2 cellular contexts compared by ENCODE assay signal in the genomic region with DNA sequence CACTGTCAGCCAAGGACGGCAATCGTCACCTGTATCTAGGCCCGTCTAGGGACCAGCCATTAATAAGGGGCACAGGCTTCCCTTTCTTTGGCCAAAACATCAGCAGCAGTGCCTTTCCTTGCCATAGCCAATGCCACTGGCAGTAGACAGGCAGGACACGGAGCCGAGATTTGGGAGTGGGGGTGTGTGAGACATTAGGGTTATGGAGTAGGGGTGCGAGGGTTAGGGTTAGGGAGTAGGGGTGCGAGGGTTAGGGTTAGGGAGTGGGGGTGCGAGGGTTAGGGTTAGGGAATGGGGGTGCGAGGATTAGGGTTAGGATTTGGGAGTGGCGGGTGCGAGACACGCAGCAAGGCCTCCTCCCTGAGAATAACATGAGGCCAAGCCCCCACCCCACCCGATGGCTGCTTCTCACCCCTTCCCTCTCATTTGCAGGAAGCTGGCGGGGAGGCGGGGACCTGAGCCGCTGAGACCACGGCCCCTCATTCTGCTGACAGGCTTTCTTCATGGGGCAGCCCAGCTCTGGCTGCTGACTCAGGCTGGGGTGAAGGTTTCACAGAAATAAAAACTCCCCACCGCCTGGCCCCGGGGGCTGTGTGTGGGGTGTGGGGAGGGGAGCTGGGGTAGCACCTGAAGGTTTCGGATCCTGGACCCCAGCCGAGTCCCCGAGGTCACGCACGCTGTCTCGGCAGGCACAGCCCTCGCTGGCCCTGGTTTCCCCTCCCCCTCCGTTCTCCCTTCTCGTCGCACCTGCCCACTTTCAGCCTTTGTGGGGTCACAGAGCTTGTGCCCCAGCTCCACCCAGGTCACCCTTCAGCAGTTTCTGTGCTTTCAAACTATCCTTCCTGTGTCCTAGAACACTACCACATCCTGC.
A peak's percentile ranks its signal among the peaks of the same experiment; 100 is the strongest.
TF ChIP-seq lines count a peak whose summit lies in the region.

No MANE protein-coding gene starts in this region.

TF ChIP-seq in K562, 482 proteins besides CTCF, POLR2A, EP300 and RAD21:
- TF ChIP-seq SMC3 (conservative IDR thresholded peaks at IDR 0.05; ENCODE audit: insufficient read depth, low read depth, low read length) (no peak), HEY1 (CRISPR knock-in tag; IDR thresholded peaks at IDR 0.05; ENCODE audit: borderline replicate concordance) (no peak), HMGN3 (IDR thresholded peaks at IDR 0.05; ENCODE audit: borderline replicate concordance, extremely low read depth, insufficient read length, low read depth, low read length) (no peak), BRF1 (IDR thresholded peaks at IDR 0.05; ENCODE audit: borderline replicate concordance, extremely low read depth, insufficient read length) (no peak), RFX5 (IDR thresholded peaks at IDR 0.05; ENCODE audit: low read depth, low read length) (peak; percentile 60)
- TF ChIP-seq, protein P1, sequence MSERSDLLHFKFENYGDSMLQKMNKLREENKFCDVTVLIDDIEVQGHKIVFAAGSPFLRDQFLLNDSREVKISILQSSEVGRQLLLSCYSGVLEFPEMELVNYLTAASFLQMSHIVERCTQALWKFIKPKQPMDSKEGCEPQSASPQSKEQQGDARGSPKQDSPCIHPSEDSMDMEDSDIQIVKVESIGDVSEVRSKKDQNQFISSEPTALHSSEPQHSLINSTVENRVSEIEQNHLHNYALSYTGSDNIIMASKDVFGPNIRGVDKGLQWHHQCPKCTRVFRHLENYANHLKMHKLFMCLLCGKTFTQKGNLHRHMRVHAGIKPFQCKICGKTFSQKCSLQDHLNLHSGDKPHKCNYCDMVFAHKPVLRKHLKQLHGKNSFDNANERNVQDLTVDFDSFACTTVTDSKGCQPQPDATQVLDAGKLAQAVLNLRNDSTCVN (CRISPR knock-in tag; IDR thresholded peaks at IDR 0.05): no peak
- TF ChIP-seq, protein P2, sequence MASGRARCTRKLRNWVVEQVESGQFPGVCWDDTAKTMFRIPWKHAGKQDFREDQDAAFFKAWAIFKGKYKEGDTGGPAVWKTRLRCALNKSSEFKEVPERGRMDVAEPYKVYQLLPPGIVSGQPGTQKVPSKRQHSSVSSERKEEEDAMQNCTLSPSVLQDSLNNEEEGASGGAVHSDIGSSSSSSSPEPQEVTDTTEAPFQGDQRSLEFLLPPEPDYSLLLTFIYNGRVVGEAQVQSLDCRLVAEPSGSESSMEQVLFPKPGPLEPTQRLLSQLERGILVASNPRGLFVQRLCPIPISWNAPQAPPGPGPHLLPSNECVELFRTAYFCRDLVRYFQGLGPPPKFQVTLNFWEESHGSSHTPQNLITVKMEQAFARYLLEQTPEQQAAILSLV (tag; IDR thresholded peaks at IDR 0.05): no peak
- TF ChIP-seq, protein P3, sequence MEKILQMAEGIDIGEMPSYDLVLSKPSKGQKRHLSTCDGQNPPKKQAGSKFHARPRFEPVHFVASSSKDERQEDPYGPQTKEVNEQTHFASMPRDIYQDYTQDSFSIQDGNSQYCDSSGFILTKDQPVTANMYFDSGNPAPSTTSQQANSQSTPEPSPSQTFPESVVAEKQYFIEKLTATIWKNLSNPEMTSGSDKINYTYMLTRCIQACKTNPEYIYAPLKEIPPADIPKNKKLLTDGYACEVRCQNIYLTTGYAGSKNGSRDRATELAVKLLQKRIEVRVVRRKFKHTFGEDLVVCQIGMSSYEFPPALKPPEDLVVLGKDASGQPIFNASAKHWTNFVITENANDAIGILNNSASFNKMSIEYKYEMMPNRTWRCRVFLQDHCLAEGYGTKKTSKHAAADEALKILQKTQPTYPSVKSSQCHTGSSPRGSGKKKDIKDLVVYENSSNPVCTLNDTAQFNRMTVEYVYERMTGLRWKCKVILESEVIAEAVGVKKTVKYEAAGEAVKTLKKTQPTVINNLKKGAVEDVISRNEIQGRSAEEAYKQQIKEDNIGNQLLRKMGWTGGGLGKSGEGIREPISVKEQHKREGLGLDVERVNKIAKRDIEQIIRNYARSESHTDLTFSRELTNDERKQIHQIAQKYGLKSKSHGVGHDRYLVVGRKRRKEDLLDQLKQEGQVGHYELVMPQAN (IDR thresholded peaks at IDR 0.05; ENCODE audit: borderline replicate concordance): no peak

TF ChIP-seq in HEK293T, 16 proteins besides CTCF, POLR2A, EP300 and RAD21:
- TF ChIP-seq FOXM1 (IDR thresholded peaks at IDR 0.05; ENCODE audit: borderline replicate concordance): no peak
- TF ChIP-seq ELF4 (IDR thresholded peaks at IDR 0.05): no peak
- TF ChIP-seq ARNT (IDR thresholded peaks at IDR 0.05): no peak
- TF ChIP-seq CTBP1 (IDR thresholded peaks at IDR 0.05; ENCODE audit: borderline replicate concordance): no peak
TF ChIP-seq in HEK293T: peak in this region for 0.
